In genomic region chr5:113433071-113433470, GRCh38 we compare ENCODE assay signal across 22 cellular contexts. TPM values are rescaled to one million over a fixed set of nuclear protein-coding genes. Genes with fewer than 3 reads are reported as not detected.
A peak's percentile ranks its signal among the peaks of the same experiment; 100 is the strongest.
DNase-seq lines count a peak whose midpoint lies in the region; ATAC-seq and TF ChIP-seq lines count a peak whose summit lies in the region.
"Had no signal": no experiment of that assay in that cellular context is flagged by ENCODE, and none has a peak within 500 bp of the region (broad histone marks: within the 10 kb centered on the region; RNA-seq: fewer than 3 reads in every experiment).

No MANE protein-coding gene starts in this region.

- no peaks in the 10 kb centered on the region for H3K79me1 ChIP-seq in neuronal stem cell (ENCODE audit: low read depth, low read length)

- H3K4me2 ChIP-seq in neuronal stem cell (ENCODE audit: insufficient read depth, low read length, poor library complexity, severe bottlenecking) = no peak overlapping the region
- H3K4me2 ChIP-seq: BLaER1 had no signal

- peak overlapping the region; percentile 47 for H3K14ac ChIP-seq in neuronal stem cell (ENCODE audit: low read length)

- in situ Hi-C loops in GM13976 (cut with MboI; ENCODE audit: low sequenced_read_pairs, unreplicated experiment) = no loop called here

- no peak overlapping the region for H2BK120ac ChIP-seq in neuronal stem cell (ENCODE audit: low read depth, low read length)

- no peak overlapping the region for H3K23ac ChIP-seq in neuronal stem cell (ENCODE audit: low read depth, low read length, poor library complexity)

- H3K9me3 Mint-ChIP-seq in nephron = no peaks in the 10 kb centered on the region
- H3K9me3 Mint-ChIP-seq: CD4-positive, alpha-beta memory T cell; CD4-positive, CD25-positive, alpha-beta regulatory T cell; CD8-positive, alpha-beta memory T cell had no signal

- no peak overlapping the region for H2BK5ac ChIP-seq in neuronal stem cell (ENCODE audit: low read length)

- H2BK12ac ChIP-seq in neuronal stem cell (ENCODE audit: low read length) = no peak overlapping the region

- H2AFZ ChIP-seq in neuronal stem cell (ENCODE audit: low read length) = no peak overlapping the region

- no peak for ATAC-seq in RWPE2 (ENCODE audit: low read depth)

- no peaks in the 10 kb centered on the region for H3K27me3 Mint-ChIP-seq in nephron (ENCODE audit: low read depth)
- H3K27me3 Mint-ChIP-seq: CD4-positive, alpha-beta memory T cell had no signal

- H3K36me3 ChIP-seq in RWPE2 (ENCODE audit: low read depth) (no peaks in the 10 kb centered on the region), neuronal stem cell (replicated peaks in 1 of 2; ENCODE audit: control insufficient read depth in 2 of 2, insufficient read depth in 2 of 2, low read length in 2 of 2) (no peaks in the 10 kb centered on the region)
- H3K36me3 ChIP-seq: BE2C, BLaER1 had no signal

- H2AK5ac ChIP-seq in neuronal stem cell (ENCODE audit: low read depth, low read length) = no peak overlapping the region

- H4K91ac ChIP-seq in neuronal stem cell (ENCODE audit: low read depth, low read length, poor library complexity) = no peak overlapping the region

- H3K4ac ChIP-seq in neuronal stem cell (ENCODE audit: low read length) = no peak overlapping the region

- H3K27me3 ChIP-seq in RWPE2 (ENCODE audit: insufficient read depth, poor library complexity, severe bottlenecking) (no peaks in the 10 kb centered on the region), neuronal stem cell (ENCODE audit: control insufficient read depth in 3 of 3, insufficient read depth in 3 of 3, low read depth in 1 of 3, low read length in 3 of 3) (peaks cover 0 to 2% (median 0%) of the 10 kb centered on the region in 3 experiments)
- H3K27me3 ChIP-seq: BE2C, BLaER1 had no signal

- no CpG with 5 or more reads among the region's 21 CpGs for WGBS in neuronal stem cell (ENCODE audit: extremely low coverage in 2 of 2, insufficient read length in 2 of 2, insufficient replicate concordance in 1 of 2), 2 donors

- H3K4me3 Mint-ChIP-seq in nephron = no peak overlapping the region
- H3K4me3 Mint-ChIP-seq: CD14-positive monocyte; CD4-positive, alpha-beta memory T cell; CD4-positive, CD25-positive, alpha-beta regulatory T cell; CD8-positive, alpha-beta memory T cell had no signal

- H3K36me3 Mint-ChIP-seq in nephron (ENCODE audit: low read depth) = no peaks in the 10 kb centered on the region
- H3K36me3 Mint-ChIP-seq: CD14-positive monocyte; CD4-positive, alpha-beta memory T cell; CD4-positive, CD25-positive, alpha-beta regulatory T cell; CD8-positive, alpha-beta memory T cell had no signal

- H3K27ac ChIP-seq in RWPE2 (ENCODE audit: poor library complexity, severe bottlenecking) (no peak overlapping the region), neuronal stem cell (replicated peaks; ENCODE audit: low read length) (no peak overlapping the region)
- H3K27ac ChIP-seq: BLaER1 had no signal

- H3K4me1 ChIP-seq in RWPE2 (ENCODE audit: insufficient read depth, poor library complexity, severe bottlenecking) (peaks cover 7% of the 10 kb centered on the region), neuronal stem cell (ENCODE audit: control insufficient read depth in 2 of 2, insufficient read depth in 1 of 2, low read depth in 1 of 2, low read length in 2 of 2) (no peaks in the 10 kb centered on the region)
- H3K4me1 ChIP-seq: BLaER1 had no signal

- H4K8ac ChIP-seq in neuronal stem cell (ENCODE audit: low read depth, low read length) = no peak overlapping the region

- H3K9me3 ChIP-seq in RWPE2 (ENCODE audit: severe bottlenecking) (no peaks in the 10 kb centered on the region), neuronal stem cell (replicated peaks in 1 of 2; ENCODE audit: control insufficient read depth in 2 of 2, insufficient read depth in 1 of 2, low read depth in 1 of 2, low read length in 2 of 2) (no peaks in the 10 kb centered on the region)
- H3K9me3 ChIP-seq: BE2C, BLaER1 had no signal

- TF ChIP-seq CTCF in RWPE2 (IDR thresholded peaks at IDR 0.05; ENCODE audit: poor library complexity, severe bottlenecking) = no peak
- TF ChIP-seq CTCF in nephron (IDR thresholded peaks at IDR 0.05; ENCODE audit: unreplicated experiment in 3 of 3) = no peak
- TF ChIP-seq CTCF in GM13976 (IDR thresholded peaks at IDR 0.05; ENCODE audit: borderline replicate concordance, control extremely low read depth, extremely low read depth, insufficient read depth, missing control alignments) = no peak

- H2BK15ac ChIP-seq in neuronal stem cell (ENCODE audit: low read length) = no peak overlapping the region

- H3K27ac Mint-ChIP-seq in nephron = peak overlapping the region in 2 of 3 experiments; percentile 34 to 45
- H3K27ac Mint-ChIP-seq: CD14-positive monocyte; CD4-positive, alpha-beta memory T cell; CD4-positive, CD25-positive, alpha-beta regulatory T cell; CD8-positive, alpha-beta memory T cell had no signal

- peaks cover 32% of the 10 kb centered on the region for H3K4me1 Mint-ChIP-seq in nephron
- H3K4me1 Mint-ChIP-seq: CD14-positive monocyte; CD4-positive, alpha-beta memory T cell; CD4-positive, CD25-positive, alpha-beta regulatory T cell; CD8-positive, alpha-beta memory T cell had no signal

- H3K9ac ChIP-seq in neuronal stem cell (ENCODE audit: low read depth, low read length, poor library complexity) = no peak overlapping the region
- H3K9ac ChIP-seq: BLaER1 had no signal

- H3K4me3 ChIP-seq in RWPE2 (ENCODE audit: severe bottlenecking) = no peak overlapping the region
- no peak overlapping the region for H3K4me3 ChIP-seq in neuronal stem cell (ENCODE audit: low read length in 2 of 2)
- H3K4me3 ChIP-seq: BLaER1 had no signal

- DNase-seq in RWPE2 (ENCODE audit: low spot score) (peak; percentile 59), neuronal stem cell (ENCODE audit: low spot score) (no peak), NCI-H82 treated with DMSO at 0.1 percent for 48 hours (lab: John Stamatoyannopoulos, UW; ENCODE audit: unreplicated experiment) (no peak), GM13976 (ENCODE audit: low spot score) (no peak), NCI-H2171 treated with DMSO at 0.1 percent for 48 hours (lab: John Stamatoyannopoulos, UW) (no peak)
- DNase-seq: 8988T; ACHN; BE2C; C1 segment of cervical spinal cord; CD4-positive, alpha-beta memory T cell; CD4-positive, CD25-positive, alpha-beta regulatory T cell; CD8-positive, alpha-beta memory T cell; COR-L47; DMS 273 treated with DMSO at 0.1 percent for 48 hours; DMS153; DMS53; DMS79 treated with DMSO at 0.1 percent for 48 hours; GF-D8 had no signal

- H3K18ac ChIP-seq in neuronal stem cell (ENCODE audit: low read length) = peak overlapping the region; percentile 7

RNA-seq across cellular contexts. Expression of gene TSSK1B, which starts 1.7 kb away (rescaled TPM):
- polyA plus RNA-seq in neuronal stem cell (2013, experiment 1 of 2) = not detected
- polyA plus RNA-seq in neuronal stem cell (2013, experiment 2 of 2) = not detected
- polyA plus RNA-seq: AG04450; CD14-positive monocyte; CD4-positive, alpha-beta memory T cell; CD4-positive, CD25-positive, alpha-beta regulatory T cell; CD8-positive, alpha-beta memory T cell had no signal

RNA-seq across cellular contexts. Expression of gene MCC, which starts 55.2 kb away (rescaled TPM):
- 1.8 TPM for polyA plus RNA-seq in neuronal stem cell (2013, experiment 1 of 2)
- polyA plus RNA-seq in neuronal stem cell (2013, experiment 2 of 2) = 1.9 TPM
